In genomic region chr11:68445531-68446035, GRCh38 we compare ENCODE assay signal across 1 cellular context.
TF ChIP-seq lines count a peak whose summit lies in the region.

No MANE protein-coding gene starts in this region.

TF ChIP-seq in WTC11, 78 proteins besides CTCF, POLR2A, EP300 and RAD21:
- no peak for TF ChIP-seq KAT7 (CRISPR knock-in tag; IDR thresholded peaks at IDR 0.05; ENCODE audit: borderline replicate concordance)
- TF ChIP-seq AR (CRISPR knock-in tag; IDR thresholded peaks at IDR 0.05), result no peak
- no peak for TF ChIP-seq CREM (CRISPR knock-in tag; IDR thresholded peaks at IDR 0.05)
- TF ChIP-seq PREB (CRISPR knock-in tag; IDR thresholded peaks at IDR 0.05; ENCODE audit: borderline replicate concordance), result no peak
- no peak for TF ChIP-seq ZNF121 (CRISPR knock-in tag; IDR thresholded peaks at IDR 0.05)
- no peak for TF ChIP-seq ZNF512 (CRISPR knock-in tag; IDR thresholded peaks at IDR 0.05; ENCODE audit: borderline replicate concordance)
- no peak for TF ChIP-seq FOXK1 (CRISPR knock-in tag; IDR thresholded peaks at IDR 0.05)
